ENCODE assay signal across 1 cellular context in the genomic region with DNA sequence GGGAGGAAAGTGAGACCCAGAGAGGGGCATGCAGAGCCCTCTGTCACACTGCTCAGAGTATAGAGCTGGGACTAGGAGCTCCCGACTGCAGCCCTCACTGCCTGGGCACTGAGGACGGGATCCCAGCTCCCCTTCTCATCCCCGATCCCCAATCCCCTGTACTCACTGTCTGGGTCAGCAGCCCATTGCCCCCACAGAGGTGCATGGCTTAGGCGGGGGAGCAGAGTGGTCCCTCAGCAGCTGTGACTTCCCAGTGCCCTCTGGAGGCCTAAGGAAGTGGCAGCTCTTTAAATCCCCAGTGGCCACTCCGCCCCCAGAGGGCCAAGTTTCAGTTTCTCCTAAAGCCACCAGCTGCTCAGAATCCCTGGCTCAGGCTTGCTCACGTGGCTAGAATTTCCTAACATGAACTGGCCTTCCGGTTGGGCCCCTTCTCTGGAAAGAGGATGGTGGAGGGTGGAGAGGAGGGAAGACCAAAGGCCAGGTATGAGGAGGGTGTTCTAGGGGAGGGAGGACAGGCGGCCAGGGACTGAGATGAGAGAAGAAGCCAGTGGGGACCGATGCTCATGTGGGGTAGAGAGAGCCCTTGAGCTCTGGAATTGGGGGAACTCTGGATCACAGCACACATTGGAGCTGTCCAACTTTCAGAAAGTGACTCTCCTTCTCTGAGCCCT.
TF ChIP-seq lines count a peak whose summit lies in the region.

Gene BATF2 (minus strand): TSS at position 262 of the 671 bp plus-strand sequence. CDS start 57 bp downstream, at position 205.

TF ChIP-seq in HepG2, 621 proteins besides CTCF, POLR2A, EP300 and RAD21 (continued from another document and continues in another):
- TF ChIP-seq ZNF646 (CRISPR knock-in tag; IDR thresholded peaks at IDR 0.05) (no peak), ZNF547 (CRISPR knock-in tag; IDR thresholded peaks at IDR 0.05) (no peak), PPARG (CRISPR knock-in tag; conservative IDR thresholded peaks at IDR 0.05) (peak; percentile 43; the same call in 1 of the 2 replicates), ZBTB37 (CRISPR knock-in tag; IDR thresholded peaks at IDR 0.05) (no peak; the same call in 1 of the 2 replicates), ZNF772 (CRISPR knock-in tag; IDR thresholded peaks at IDR 0.05) (peak; percentile 81; the same call in 1 of the 2 replicates), ZNF652 (CRISPR knock-in tag; IDR thresholded peaks at IDR 0.05; ENCODE audit: borderline replicate concordance, low read depth) (peak; percentile 42; the same call in 1 of the 2 replicates), JDP2 (CRISPR knock-in tag; IDR thresholded peaks at IDR 0.05; ENCODE audit: borderline replicate concordance) (no peak), ZNF468 (CRISPR knock-in tag; IDR thresholded peaks at IDR 0.05) (no peak), HOXA7 (CRISPR knock-in tag; IDR thresholded peaks at IDR 0.05) (no peak), ZNF34 (CRISPR knock-in tag; IDR thresholded peaks at IDR 0.05; ENCODE audit: borderline replicate concordance) (0 out of 2 replicates have a peak, but pooled peaks have one; percentile 66), ZNF550 (CRISPR knock-in tag; IDR thresholded peaks at IDR 0.05; ENCODE audit: borderline replicate concordance) (no peak), MTA1 (CRISPR knock-in tag; IDR thresholded peaks at IDR 0.05; ENCODE audit: borderline replicate concordance) (peak; percentile 83; the same call in 1 of the 2 replicates), REPIN1 (CRISPR knock-in tag; IDR thresholded peaks at IDR 0.05; ENCODE audit: borderline replicate concordance, low read depth) (peak; percentile 82), TSC22D2 (CRISPR knock-in tag; IDR thresholded peaks at IDR 0.05; ENCODE audit: borderline replicate concordance) (peak; percentile 51; the same call in 1 of the 2 replicates), NFIB (CRISPR knock-in tag; IDR thresholded peaks at IDR 0.05; ENCODE audit: borderline replicate concordance) (no peak), ZNF740 (CRISPR knock-in tag; IDR thresholded peaks at IDR 0.05) (no peak), ZNF234 (CRISPR knock-in tag; conservative IDR thresholded peaks at IDR 0.05) (no peak), ZNF20 (CRISPR knock-in tag; IDR thresholded peaks at IDR 0.05) (no peak), ATF6 (CRISPR knock-in tag; conservative IDR thresholded peaks at IDR 0.05) (no peak), HDAC6 (IDR thresholded peaks at IDR 0.05; ENCODE audit: low read depth, low read length) (no peak), SPEN (CRISPR knock-in tag; IDR thresholded peaks at IDR 0.05; ENCODE audit: low read depth) (no peak), ZNF558 (CRISPR knock-in tag; IDR thresholded peaks at IDR 0.05; ENCODE audit: borderline replicate concordance) (no peak), ZFP37 (CRISPR knock-in tag; IDR thresholded peaks at IDR 0.05; ENCODE audit: borderline replicate concordance) (no peak), SRSF9 (IDR thresholded peaks at IDR 0.05; ENCODE audit: borderline replicate concordance, insufficient read depth, low read depth, low read length, poor library complexity, severe bottlenecking) (no peak), NFE2L1 (CRISPR knock-in tag; IDR thresholded peaks at IDR 0.05; ENCODE audit: borderline replicate concordance) (no peak), TARDBP (CRISPR knock-in tag; IDR thresholded peaks at IDR 0.05) (peak; percentile 81; the same call in 1 of the 2 replicates), ZNF629 (CRISPR knock-in tag; conservative IDR thresholded peaks at IDR 0.05) (peak; percentile 38; the same call in 1 of the 2 replicates)
- TF ChIP-seq, protein P1, sequence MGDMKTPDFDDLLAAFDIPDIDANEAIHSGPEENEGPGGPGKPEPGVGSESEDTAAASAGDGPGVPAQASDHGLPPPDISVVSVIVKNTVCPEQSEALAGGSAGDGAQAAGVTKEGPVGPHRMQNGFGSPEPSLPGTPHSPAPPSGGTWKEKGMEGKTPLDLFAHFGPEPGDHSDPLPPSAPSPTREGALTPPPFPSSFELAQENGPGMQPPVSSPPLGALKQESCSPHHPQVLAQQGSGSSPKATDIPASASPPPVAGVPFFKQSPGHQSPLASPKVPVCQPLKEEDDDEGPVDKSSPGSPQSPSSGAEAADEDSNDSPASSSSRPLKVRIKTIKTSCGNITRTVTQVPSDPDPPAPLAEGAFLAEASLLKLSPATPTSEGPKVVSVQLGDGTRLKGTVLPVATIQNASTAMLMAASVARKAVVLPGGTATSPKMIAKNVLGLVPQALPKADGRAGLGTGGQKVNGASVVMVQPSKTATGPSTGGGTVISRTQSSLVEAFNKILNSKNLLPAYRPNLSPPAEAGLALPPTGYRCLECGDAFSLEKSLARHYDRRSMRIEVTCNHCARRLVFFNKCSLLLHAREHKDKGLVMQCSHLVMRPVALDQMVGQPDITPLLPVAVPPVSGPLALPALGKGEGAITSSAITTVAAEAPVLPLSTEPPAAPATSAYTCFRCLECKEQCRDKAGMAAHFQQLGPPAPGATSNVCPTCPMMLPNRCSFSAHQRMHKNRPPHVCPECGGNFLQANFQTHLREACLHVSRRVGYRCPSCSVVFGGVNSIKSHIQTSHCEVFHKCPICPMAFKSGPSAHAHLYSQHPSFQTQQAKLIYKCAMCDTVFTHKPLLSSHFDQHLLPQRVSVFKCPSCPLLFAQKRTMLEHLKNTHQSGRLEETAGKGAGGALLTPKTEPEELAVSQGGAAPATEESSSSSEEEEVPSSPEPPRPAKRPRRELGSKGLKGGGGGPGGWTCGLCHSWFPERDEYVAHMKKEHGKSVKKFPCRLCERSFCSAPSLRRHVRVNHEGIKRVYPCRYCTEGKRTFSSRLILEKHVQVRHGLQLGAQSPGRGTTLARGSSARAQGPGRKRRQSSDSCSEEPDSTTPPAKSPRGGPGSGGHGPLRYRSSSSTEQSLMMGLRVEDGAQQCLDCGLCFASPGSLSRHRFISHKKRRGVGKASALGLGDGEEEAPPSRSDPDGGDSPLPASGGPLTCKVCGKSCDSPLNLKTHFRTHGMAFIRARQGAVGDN (CRISPR knock-in tag; IDR thresholded peaks at IDR 0.05) = peak; percentile 90
- TF ChIP-seq, protein P2, sequence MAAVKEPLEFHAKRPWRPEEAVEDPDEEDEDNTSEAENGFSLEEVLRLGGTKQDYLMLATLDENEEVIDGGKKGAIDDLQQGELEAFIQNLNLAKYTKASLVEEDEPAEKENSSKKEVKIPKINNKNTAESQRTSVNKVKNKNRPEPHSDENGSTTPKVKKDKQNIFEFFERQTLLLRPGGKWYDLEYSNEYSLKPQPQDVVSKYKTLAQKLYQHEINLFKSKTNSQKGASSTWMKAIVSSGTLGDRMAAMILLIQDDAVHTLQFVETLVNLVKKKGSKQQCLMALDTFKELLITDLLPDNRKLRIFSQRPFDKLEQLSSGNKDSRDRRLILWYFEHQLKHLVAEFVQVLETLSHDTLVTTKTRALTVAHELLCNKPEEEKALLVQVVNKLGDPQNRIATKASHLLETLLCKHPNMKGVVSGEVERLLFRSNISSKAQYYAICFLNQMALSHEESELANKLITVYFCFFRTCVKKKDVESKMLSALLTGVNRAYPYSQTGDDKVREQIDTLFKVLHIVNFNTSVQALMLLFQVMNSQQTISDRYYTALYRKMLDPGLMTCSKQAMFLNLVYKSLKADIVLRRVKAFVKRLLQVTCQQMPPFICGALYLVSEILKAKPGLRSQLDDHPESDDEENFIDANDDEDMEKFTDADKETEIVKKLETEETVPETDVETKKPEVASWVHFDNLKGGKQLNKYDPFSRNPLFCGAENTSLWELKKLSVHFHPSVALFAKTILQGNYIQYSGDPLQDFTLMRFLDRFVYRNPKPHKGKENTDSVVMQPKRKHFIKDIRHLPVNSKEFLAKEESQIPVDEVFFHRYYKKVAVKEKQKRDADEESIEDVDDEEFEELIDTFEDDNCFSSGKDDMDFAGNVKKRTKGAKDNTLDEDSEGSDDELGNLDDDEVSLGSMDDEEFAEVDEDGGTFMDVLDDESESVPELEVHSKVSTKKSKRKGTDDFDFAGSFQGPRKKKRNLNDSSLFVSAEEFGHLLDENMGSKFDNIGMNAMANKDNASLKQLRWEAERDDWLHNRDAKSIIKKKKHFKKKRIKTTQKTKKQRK (IDR thresholded peaks at IDR 0.05; ENCODE audit: low read length) = no peak
- TF ChIP-seq, protein P3, sequence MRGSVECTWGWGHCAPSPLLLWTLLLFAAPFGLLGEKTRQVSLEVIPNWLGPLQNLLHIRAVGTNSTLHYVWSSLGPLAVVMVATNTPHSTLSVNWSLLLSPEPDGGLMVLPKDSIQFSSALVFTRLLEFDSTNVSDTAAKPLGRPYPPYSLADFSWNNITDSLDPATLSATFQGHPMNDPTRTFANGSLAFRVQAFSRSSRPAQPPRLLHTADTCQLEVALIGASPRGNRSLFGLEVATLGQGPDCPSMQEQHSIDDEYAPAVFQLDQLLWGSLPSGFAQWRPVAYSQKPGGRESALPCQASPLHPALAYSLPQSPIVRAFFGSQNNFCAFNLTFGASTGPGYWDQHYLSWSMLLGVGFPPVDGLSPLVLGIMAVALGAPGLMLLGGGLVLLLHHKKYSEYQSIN (CRISPR knock-in tag; IDR thresholded peaks at IDR 0.05; ENCODE audit: borderline replicate concordance) = no peak
- TF ChIP-seq, protein P4, sequence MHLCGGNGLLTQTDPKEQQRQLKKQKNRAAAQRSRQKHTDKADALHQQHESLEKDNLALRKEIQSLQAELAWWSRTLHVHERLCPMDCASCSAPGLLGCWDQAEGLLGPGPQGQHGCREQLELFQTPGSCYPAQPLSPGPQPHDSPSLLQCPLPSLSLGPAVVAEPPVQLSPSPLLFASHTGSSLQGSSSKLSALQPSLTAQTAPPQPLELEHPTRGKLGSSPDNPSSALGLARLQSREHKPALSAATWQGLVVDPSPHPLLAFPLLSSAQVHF (CRISPR knock-in tag; IDR thresholded peaks at IDR 0.05) = no peak
- TF ChIP-seq, protein P5, sequence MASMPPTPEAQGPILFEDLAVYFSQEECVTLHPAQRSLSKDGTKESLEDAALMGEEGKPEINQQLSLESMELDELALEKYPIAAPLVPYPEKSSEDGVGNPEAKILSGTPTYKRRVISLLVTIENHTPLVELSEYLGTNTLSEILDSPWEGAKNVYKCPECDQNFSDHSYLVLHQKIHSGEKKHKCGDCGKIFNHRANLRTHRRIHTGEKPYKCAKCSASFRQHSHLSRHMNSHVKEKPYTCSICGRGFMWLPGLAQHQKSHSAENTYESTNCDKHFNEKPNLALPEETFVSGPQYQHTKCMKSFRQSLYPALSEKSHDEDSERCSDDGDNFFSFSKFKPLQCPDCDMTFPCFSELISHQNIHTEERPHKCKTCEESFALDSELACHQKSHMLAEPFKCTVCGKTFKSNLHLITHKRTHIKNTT (CRISPR knock-in tag; IDR thresholded peaks at IDR 0.05) = no peak
